Comparison of ENCODE assay signal across 23 cellular contexts in the genomic region with DNA sequence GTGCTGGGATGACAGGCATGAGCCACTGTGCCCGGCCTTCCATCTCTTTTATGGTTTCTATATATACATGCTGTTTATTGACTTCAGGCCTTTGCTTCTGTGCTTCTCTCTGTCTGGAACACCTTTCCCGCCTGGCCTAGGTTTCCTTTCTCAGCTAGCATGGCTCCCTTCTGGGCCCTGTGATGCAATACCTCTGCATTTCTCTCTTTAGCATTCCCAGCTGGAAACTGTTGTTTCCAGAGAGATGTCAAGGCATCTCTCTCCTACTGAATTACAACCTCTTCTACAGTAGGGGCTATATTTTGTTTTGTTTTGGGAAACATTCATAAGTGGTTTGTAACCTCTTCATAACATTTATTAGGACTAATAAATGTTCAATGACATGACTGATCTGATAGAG.
"Had no signal": no experiment of that assay in that cellular context is flagged by ENCODE, and none has a peak within 500 bp of the region (broad histone marks: within the 10 kb centered on the region; RNA-seq: fewer than 3 reads in every experiment).

No MANE protein-coding gene starts in this region.

- H3K27me3 ChIP-seq: colonic mucosa, gastroesophageal sphincter, spleen, tibial artery, upper lobe of right lung, vagina had no signal

- H3K4me3 Mint-ChIP-seq: nephron; stimulated activated memory B cell treated with anti-CD40 and anti-IgM and Interleukin-4, amounts not matched to agents 10 μg/mL and 1 μg/mL and 100 μg/mL, for 72 hours; stimulated activated naive CD8-positive, alpha-beta T cell treated with anti-CD3 and anti-CD28 coated beads, Interleukin-15, Interleukin-2, amounts not matched to agents 100 ng/mL and 50 ng/mL, for 24 hours had no signal

- H3K4me3 ChIP-seq: colonic mucosa, gastroesophageal sphincter, lung, psoas muscle, spleen, tibial artery, upper lobe of right lung, vagina had no signal

- H3K4me1 ChIP-seq: colonic mucosa, vagina had no signal

- H3K36me3 Mint-ChIP-seq: stimulated activated memory B cell treated with anti-CD40 and anti-IgM and Interleukin-4, amounts not matched to agents 10 μg/mL and 1 μg/mL and 100 μg/mL, for 72 hours had no signal

- H3K36me3 ChIP-seq: colonic mucosa, gastroesophageal sphincter, spleen, tibial artery, upper lobe of right lung, vagina had no signal

- DNase-seq: colonic mucosa; effector CD4-positive, alpha-beta T cell; glutamatergic neuron; kidney; left colon; left ventricle myocardium superior; mesenchymal stem cell; naive B cell; psoas muscle; retina; spleen; stimulated activated CD4-positive, alpha-beta T cell treated with anti-CD3 and anti-CD28 coated beads, Interleukin-15, amount 100 ng/mL, for 24 hours; stimulated activated CD4-positive, alpha-beta T cell treated with anti-CD3 and anti-CD28 coated beads, Interleukin-1b, Interleukin-23, amount 100 ng/mL, for 48 hours; stimulated activated CD4-positive, alpha-beta T cell treated with anti-CD3 and anti-CD28 coated beads, Interleukin-4, amount 100 ng/mL, for 24 hours; tibial artery; upper lobe of right lung had no signal

- H3K9me3 ChIP-seq: colonic mucosa, gastroesophageal sphincter, psoas muscle, spleen, tibial artery, upper lobe of right lung, vagina had no signal

- H3K27ac Mint-ChIP-seq: nephron; stimulated activated memory B cell treated with anti-CD40 and anti-IgM and Interleukin-4, amounts not matched to agents 10 μg/mL and 1 μg/mL and 100 μg/mL, for 72 hours; stimulated activated naive CD8-positive, alpha-beta T cell treated with anti-CD3 and anti-CD28 coated beads, Interleukin-15, Interleukin-2, amounts not matched to agents 100 ng/mL and 50 ng/mL, for 24 hours had no signal

- H3K9me3 Mint-ChIP-seq: naive B cell; nephron; stimulated activated memory B cell treated with anti-CD40 and anti-IgM and Interleukin-4, amounts not matched to agents 10 μg/mL and 1 μg/mL and 100 μg/mL, for 72 hours; stimulated activated naive CD8-positive, alpha-beta T cell treated with anti-CD3 and anti-CD28 coated beads, Interleukin-15, Interleukin-2, amounts not matched to agents 100 ng/mL and 50 ng/mL, for 24 hours had no signal

- H3K27me3 Mint-ChIP-seq: naive B cell; stimulated activated memory B cell treated with anti-CD40 and anti-IgM and Interleukin-4, amounts not matched to agents 10 μg/mL and 1 μg/mL and 100 μg/mL, for 72 hours; stimulated activated naive CD8-positive, alpha-beta T cell treated with anti-CD3 and anti-CD28 coated beads, Interleukin-15, Interleukin-2, amounts not matched to agents 100 ng/mL and 50 ng/mL, for 24 hours had no signal

- H3K27ac ChIP-seq: colonic mucosa, gastroesophageal sphincter, psoas muscle, spleen, tibial artery, upper lobe of right lung, vagina had no signal

- ATAC-seq: gastroesophageal sphincter; left colon; left ventricle myocardium superior; psoas muscle; sciatic nerve; stimulated activated memory B cell treated with anti-CD40 and anti-IgM and Interleukin-4, amounts not matched to agents 10 μg/mL and 1 μg/mL and 100 μg/mL, for 72 hours; upper lobe of right lung had no signal
